9 cellular contexts compared by ENCODE assay signal in genomic region chr11:77175869-77176539, GRCh38. TPM values are rescaled to one million over a fixed set of nuclear protein-coding genes. Genes with fewer than 3 reads are reported as not detected.
DNase-seq lines count a peak whose midpoint lies in the region; ATAC-seq, FAIRE-seq and TF ChIP-seq lines count a peak whose summit lies in the region.
"Had no signal": no experiment of that assay in that cellular context is flagged by ENCODE, and none has a peak within 500 bp of the region (broad histone marks: within the 10 kb centered on the region; RNA-seq: fewer than 3 reads in every experiment).

No MANE protein-coding gene starts in this region.

- 71% methylated on average over 11 of the region's 12 CpGs for WGBS in prostate gland

- H3K27ac ChIP-seq in left ventricle myocardium inferior (replicated peaks) (peak overlapping the region; percentile 51), prostate gland (no peak overlapping the region)

- peak overlapping the region; percentile 56 for H3K9ac ChIP-seq in NT2/D1 (ENCODE audit: insufficient read length, low read depth)

- TF ChIP-seq POLR2A in GM12891 (IDR thresholded peaks at IDR 0.05; ENCODE audit: low read depth, low read length) (no peak), prostate gland (IDR thresholded peaks at IDR 0.05) (peak; percentile 11)

- FAIRE-seq in GM12891 (lab: Jason Lieb, UNC), result no peak

- DNase-seq in GM12891 (ENCODE audit: insufficient read length, low spot score), result no peak
- no peak for DNase-seq in NT2/D1 (ENCODE audit: low read depth, low spot score)
- DNase-seq in left ventricle myocardium inferior, result peak; percentile 56
- no peak for DNase-seq in prostate gland (ENCODE audit: low spot score)
- DNase-seq in HuH-7 (ENCODE audit: low spot score), result no peak
- DNase-seq: activated CD8-positive, alpha-beta memory T cell treated with anti-CD3 and anti-CD28 coated beads, Interleukin-2, amount 50 U/mL, for 4 hours had no signal

- ATAC-seq in HG02642 (IDR thresholded peaks at IDR 0.05; ENCODE audit: poor library complexity, unreplicated experiment) (no peak), HG02763 (IDR thresholded peaks at IDR 0.05; ENCODE audit: unreplicated experiment) (no peak), HG03520 (IDR thresholded peaks at IDR 0.05; ENCODE audit: unreplicated experiment) (no peak)

- H3K4me3 ChIP-seq in NT2/D1 (ENCODE audit: insufficient read length, low read depth) (no peak overlapping the region), left ventricle myocardium inferior (peak overlapping the region; percentile 32), prostate gland (no peak overlapping the region)

- H3K27me3 ChIP-seq in NT2/D1 (ENCODE audit: insufficient read depth, insufficient read length) (no peaks in the 10 kb centered on the region), left ventricle myocardium inferior (ENCODE audit: low read depth) (no peaks in the 10 kb centered on the region), prostate gland (replicated peaks; ENCODE audit: insufficient read depth) (no peaks in the 10 kb centered on the region)

- H3K4me1 ChIP-seq in NT2/D1 (ENCODE audit: insufficient read depth, insufficient read length) (peaks cover 29% of the 10 kb centered on the region), left ventricle myocardium inferior (peaks cover 4% of the 10 kb centered on the region), prostate gland (replicated peaks) (no peaks in the 10 kb centered on the region)

- no peaks in the 10 kb centered on the region for H3K36me3 ChIP-seq in NT2/D1 (ENCODE audit: insufficient read depth, insufficient read length, low read length)
- no peaks in the 10 kb centered on the region for H3K36me3 ChIP-seq in left ventricle myocardium inferior
- H3K36me3 ChIP-seq in prostate gland, result no peaks in the 10 kb centered on the region

- intact Hi-C loops in left ventricle myocardium inferior (cut with micrococcal nuclease), result no loop called here
- intact Hi-C loops in prostate gland (cut with DNase I), result no loop called here

- no peak for TF ChIP-seq CTCF in left ventricle myocardium inferior (IDR thresholded peaks at IDR 0.05; ENCODE audit: borderline replicate concordance)
- no peak for TF ChIP-seq CTCF in prostate gland (IDR thresholded peaks at IDR 0.05)

- no peaks in the 10 kb centered on the region for H3K9me3 ChIP-seq in NT2/D1 (ENCODE audit: insufficient read depth, low read length)
- no peaks in the 10 kb centered on the region for H3K9me3 ChIP-seq in left ventricle myocardium inferior (replicated peaks)
- no peaks in the 10 kb centered on the region for H3K9me3 ChIP-seq in prostate gland

TF ChIP-seq in GM12891, 5 proteins besides CTCF, POLR2A, EP300 and RAD21:
- no peak for TF ChIP-seq SPI1 (IDR thresholded peaks at IDR 0.05; ENCODE audit: low read depth, low read length)
- TF ChIP-seq PAX5 (IDR thresholded peaks at IDR 0.05; ENCODE audit: insufficient read depth, low read length, severe bottlenecking), result no peak
- TF ChIP-seq TAF1 (IDR thresholded peaks at IDR 0.05; ENCODE audit: low read depth, low read length), result no peak
- TF ChIP-seq POU2F2 (IDR thresholded peaks at IDR 0.05; ENCODE audit: low read depth, low read length), result peak; percentile 39; the same call in 1 of the 2 replicates
- no peak for TF ChIP-seq POLR2AphosphoS5 (IDR thresholded peaks at IDR 0.05; ENCODE audit: low read depth, low read length)

RNA-seq across cellular contexts. Expression of gene MYO7A, which starts 48.0 kb away (rescaled TPM):
- polyA plus RNA-seq in GM12891 (2012; ENCODE audit: low read depth, missing spikeins), result 0.03 TPM
- 3.2 TPM for total RNA-seq in left ventricle myocardium inferior
- 100 to 1,000 TPM in 1 of 2 donors, 1 to 10 TPM in 1; 3.1 to 102 TPM for total RNA-seq in prostate gland
